ENCODE assay signal across 8 cellular contexts in the genomic region with DNA sequence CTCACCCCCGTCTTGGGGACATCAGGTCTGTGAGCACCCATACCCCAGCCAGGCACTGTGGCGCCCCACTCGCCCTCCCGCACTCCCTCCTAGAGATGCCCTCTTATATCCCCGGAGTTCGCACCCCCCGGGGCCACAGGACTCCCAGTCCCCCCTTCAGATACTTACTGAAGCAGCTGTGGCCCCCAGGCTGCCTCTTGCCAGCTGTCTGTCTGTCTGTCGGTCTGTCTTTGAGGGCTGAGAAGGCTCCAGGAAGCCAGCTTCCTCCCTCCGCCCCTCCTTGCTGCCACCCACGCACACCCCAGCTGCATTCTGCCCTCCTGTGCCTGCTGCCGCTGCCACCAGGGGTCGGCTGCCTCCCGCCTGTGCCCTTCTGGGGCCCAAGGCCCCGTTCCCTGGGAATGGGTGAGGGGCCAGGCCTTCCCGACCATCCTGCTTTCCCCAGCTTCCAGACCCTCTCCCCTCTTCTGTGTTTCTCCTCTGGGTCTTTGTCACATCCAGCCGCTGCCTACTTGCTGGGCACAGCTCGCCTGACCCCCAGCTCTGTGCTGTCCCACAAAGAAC. TPM values are rescaled to one million over a fixed set of nuclear protein-coding genes. Genes with fewer than 3 reads are reported as not detected.
DNase-seq lines count a peak whose midpoint lies in the region; ATAC-seq and TF ChIP-seq lines count a peak whose summit lies in the region.

A gene (minus strand): TSS at position 226 of the 564 bp plus-strand sequence. CDS start 1,200 bp downstream, outside the sequence.

- no peaks in the 10 kb centered on the region for H3K9me3 Mint-ChIP-seq in activated CD4-positive, alpha-beta T cell treated with anti-CD3 and anti-CD28 coated beads, Interleukin-2, amount 10 ng/mL, durations not matched to agents 24 days and 14 days

- intact Hi-C loops in activated CD4-positive, alpha-beta T cell treated with anti-CD3 and anti-CD28 coated beads, Interleukin-2, amount 10 ng/mL, durations not matched to agents 24 days and 14 days (cut with micrococcal nuclease): loop anchor here (1.0 to 10.0 kb wide), 2 partner anchors 15 to 644 kb away; a partner anchor contains a TSS

- peak; percentile 89 for DNase-seq in activated CD4-positive, alpha-beta T cell treated with anti-CD3 and anti-CD28 coated beads, Interleukin-2, amount 10 ng/mL, durations not matched to agents 24 days and 14 days
- peak; percentile 16 for DNase-seq in epithelial cell of esophagus (ENCODE audit: low read depth)
- peak; percentile 84 to 86 for DNase-seq in stimulated activated CD4-positive, alpha-beta T cell treated with anti-CD3 and anti-CD28 coated beads, Interleukin-2, amount 100 ng/mL, for 48 hours
- DNase-seq in NCI-H187 treated with DMSO at 0.1 percent for 48 hours (lab: John Stamatoyannopoulos, UW): no peak
- DNase-seq in NCI-H748 treated with DMSO at 0.1 percent for 48 hours (lab: John Stamatoyannopoulos, UW): no peak
- no peak for DNase-seq in NCI-H446 (lab: John Stamatoyannopoulos, UW)

- peak within 1 kb of the TSS; percentile 97 for H3K27ac Mint-ChIP-seq in activated CD4-positive, alpha-beta T cell treated with anti-CD3 and anti-CD28 coated beads, Interleukin-2, amount 10 ng/mL, durations not matched to agents 24 days and 14 days

- no peak within 1 kb of the TSS for H3K4me3 ChIP-seq in epithelial cell of esophagus (ENCODE audit: low read length)

- peak within 1 kb of the TSS; percentile 99 for H3K4me3 Mint-ChIP-seq in activated CD4-positive, alpha-beta T cell treated with anti-CD3 and anti-CD28 coated beads, Interleukin-2, amount 10 ng/mL, durations not matched to agents 24 days and 14 days

- no peak for TF ChIP-seq CTCF in epithelial cell of esophagus (IDR thresholded peaks at IDR 0.05; ENCODE audit: insufficient read depth, low read depth, low read length, missing control alignments)

- peaks cover 71% of the 10 kb centered on the region for H3K4me1 Mint-ChIP-seq in activated CD4-positive, alpha-beta T cell treated with anti-CD3 and anti-CD28 coated beads, Interleukin-2, amount 10 ng/mL, durations not matched to agents 24 days and 14 days

- H3K27me3 Mint-ChIP-seq in activated CD4-positive, alpha-beta T cell treated with anti-CD3 and anti-CD28 coated beads, Interleukin-2, amount 10 ng/mL, durations not matched to agents 24 days and 14 days: no peaks in the 10 kb centered on the region

- ATAC-seq in GM18909 (IDR thresholded peaks at IDR 0.05; ENCODE audit: poor library complexity, unreplicated experiment) (peak; percentile 61), HG03520 (IDR thresholded peaks at IDR 0.05; ENCODE audit: unreplicated experiment) (peak; percentile 35)

- H3K36me3 Mint-ChIP-seq in activated CD4-positive, alpha-beta T cell treated with anti-CD3 and anti-CD28 coated beads, Interleukin-2, amount 10 ng/mL, durations not matched to agents 24 days and 14 days (ENCODE audit: low read depth): peaks cover 49% of the 10 kb centered on the region

RNA-seq across cellular contexts. Expression of the gene that starts here (rescaled TPM):
- total RNA-seq in activated CD4-positive, alpha-beta T cell treated with anti-CD3 and anti-CD28 coated beads, Interleukin-2, amount 10 ng/mL, durations not matched to agents 24 days and 14 days: 475 and 478 TPM in 2 replicates

Comparison
In these comparisons a context has a peak if more than half of its experiments do, and no peak if none do; other contexts are left out.
1. DNase-seq: peak in activated CD4-positive, alpha-beta T cell treated with anti-CD3 and anti-CD28 coated beads, Interleukin-2, amount 10 ng/mL, durations not matched to agents 24 days and 14 days (single experiment), epithelial cell of esophagus (single experiment) and stimulated activated CD4-positive, alpha-beta T cell treated with anti-CD3 and anti-CD28 coated beads, Interleukin-2, amount 100 ng/mL, for 48 hours (2 of 2); none in NCI-H187 treated with DMSO at 0.1 percent for 48 hours (single experiment), NCI-H748 treated with DMSO at 0.1 percent for 48 hours (single experiment) and NCI-H446 (0 of 2).